ENCODE assay signal across 8 cellular contexts in the genomic region with DNA sequence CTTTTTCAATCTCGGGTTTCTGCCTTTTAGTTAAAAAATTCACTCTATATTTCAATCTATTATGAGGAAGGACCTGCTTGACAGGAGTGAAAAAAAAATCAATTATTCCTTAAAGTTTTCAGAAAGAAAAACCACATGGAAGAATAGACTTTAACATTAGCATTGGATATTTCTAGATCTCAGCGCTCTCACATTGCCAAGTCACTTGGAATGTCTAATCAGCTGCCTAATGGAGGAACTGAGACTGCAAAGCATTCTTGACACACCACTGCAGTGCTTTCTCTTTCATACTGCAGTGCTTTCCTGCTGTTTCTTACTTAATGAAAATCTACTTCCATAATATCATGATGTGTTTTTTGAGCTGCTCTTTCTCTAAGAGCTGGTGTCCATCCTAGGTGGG. TPM values are rescaled to one million over a fixed set of nuclear protein-coding genes. Genes with fewer than 3 reads are reported as not detected.
DNase-seq lines count a peak whose midpoint lies in the region; ATAC-seq and TF ChIP-seq lines count a peak whose summit lies in the region.

No MANE protein-coding gene starts in this region.

- H3K4me1 Mint-ChIP-seq in mesothelial cell of epicardium = peaks cover 39% of the 10 kb centered on the region

- peak overlapping the region; percentile 92 for H3K27ac Mint-ChIP-seq in mesothelial cell of epicardium

- H3K4me3 ChIP-seq in astrocyte of the cerebellum (ENCODE audit: low read depth, low read length) = no peak overlapping the region

- in situ Hi-C loops in astrocyte of the cerebellum (cut with HindIII; ENCODE audit: low sequenced_read_pairs) = no loop called here

- no peaks in the 10 kb centered on the region for H3K27me3 Mint-ChIP-seq in mesothelial cell of epicardium (ENCODE audit: low read depth)

- H3K4me3 Mint-ChIP-seq in mesothelial cell of epicardium = no peak overlapping the region

- TF ChIP-seq CTCF in astrocyte of the cerebellum (IDR thresholded peaks at IDR 0.05; ENCODE audit: low read depth, low read length, missing control alignments) (no peak), mesothelial cell of epicardium (IDR thresholded peaks at IDR 0.05; ENCODE audit: unreplicated experiment) (no peak)

- peaks cover 8% of the 10 kb centered on the region for H3K9me3 Mint-ChIP-seq in mesothelial cell of epicardium

- ATAC-seq in GM19025 (IDR thresholded peaks at IDR 0.05; ENCODE audit: low read depth, unreplicated experiment) (peak; percentile 62), HG03175 (IDR thresholded peaks at IDR 0.05; ENCODE audit: unreplicated experiment) (peak; percentile 51)

- peak; percentile 73 for DNase-seq in AG08395 (ENCODE audit: low spot score)
- peak; percentile 5 for DNase-seq in astrocyte of the cerebellum (ENCODE audit: low read depth)
- DNase-seq in mesothelial cell of epicardium (ENCODE audit: low spot score in 2 of 2, unreplicated experiment in 2 of 2) = no peak
- DNase-seq in DMS114 treated with DMSO at 0.1 percent for 48 hours (lab: John Stamatoyannopoulos, UW; ENCODE audit: unreplicated experiment) = no peak
- no peak for DNase-seq in NCI-H2196 treated with DMSO at 0.1 percent for 48 hours (lab: John Stamatoyannopoulos, UW; ENCODE audit: unreplicated experiment)
- no peak for DNase-seq in NK-92 treated with Interleukin-12 subunit alpha and Interleukin-12 subunit beta, amount 100 ng/mL, for 24 hours (lab: John Stamatoyannopoulos, UW)

- H3K36me3 Mint-ChIP-seq in mesothelial cell of epicardium = no peaks in the 10 kb centered on the region

RNA-seq across cellular contexts. Expression of a gene that starts 20.4 kb away (rescaled TPM):
- 71.4 to 74.5 TPM (median 71.6 TPM) in 3 replicates for total RNA-seq in mesothelial cell of epicardium

RNA-seq across cellular contexts. Expression of a gene that starts 57.0 kb away (rescaled TPM):
- total RNA-seq in mesothelial cell of epicardium = 9.5 to 9.7 TPM (median 9.5 TPM) in 3 replicates

Comparison
In these comparisons a context has a peak if more than half of its experiments do, and no peak if none do; other contexts are left out.
1. DNase-seq: peak in AG08395 (single experiment) and astrocyte of the cerebellum (single experiment); none in mesothelial cell of epicardium (0 of 2), DMS114 treated with DMSO at 0.1 percent for 48 hours (single experiment), NCI-H2196 treated with DMSO at 0.1 percent for 48 hours (single experiment) and NK-92 treated with Interleukin-12 subunit alpha and Interleukin-12 subunit beta, amount 100 ng/mL, for 24 hours (single experiment).